Comparison of ENCODE assay signal across 9 cellular contexts in genomic region chr10:102712843-102713242, GRCh38. TPM values are rescaled to one million over a fixed set of nuclear protein-coding genes. Genes with fewer than 3 reads are reported as not detected.
A peak's percentile ranks its signal among the peaks of the same experiment; 100 is the strongest.
DNase-seq lines count a peak whose midpoint lies in the region; ATAC-seq, FAIRE-seq and TF ChIP-seq lines count a peak whose summit lies in the region.
"Had no signal": no experiment of that assay in that cellular context is flagged by ENCODE, and none has a peak within 500 bp of the region (broad histone marks: within the 10 kb centered on the region; RNA-seq: fewer than 3 reads in every experiment).

No MANE protein-coding gene starts in this region.

- no peak for ATAC-seq in esophagus mucosa

- H2BK12ac ChIP-seq in H1 (ENCODE audit: low read depth, low read length): no peak overlapping the region

- H3K9me3 ChIP-seq in DOHH2 (ENCODE audit: control insufficient read depth, insufficient read depth, low read length): no peaks in the 10 kb centered on the region
- no peaks in the 10 kb centered on the region for H3K9me3 ChIP-seq in OCI-LY3 (ENCODE audit: insufficient read depth, low read length)
- H3K9me3 ChIP-seq in H1 (ENCODE audit: insufficient read depth in 2 of 2, low read depth in 1 of 2, low read length in 1 of 2): no peaks in the 10 kb centered on the region
- H3K9me3 ChIP-seq in osteoblast (ENCODE audit: low read depth, low read length): no peaks in the 10 kb centered on the region

- peaks cover 25% of the 10 kb centered on the region for H3K36me3 ChIP-seq in DOHH2 (ENCODE audit: control insufficient read depth, low read length)
- peaks cover 6% of the 10 kb centered on the region for H3K36me3 ChIP-seq in OCI-LY3 (replicated peaks; ENCODE audit: low read depth, low read length)
- H3K36me3 ChIP-seq in H1 (ENCODE audit: control insufficient read depth in 2 of 4, insufficient read depth in 4 of 4, low read length in 3 of 4): peaks cover 0 to 7% (median 1%) of the 10 kb centered on the region in 4 experiments; a peak in 4 of 8 replicates
- no peaks in the 10 kb centered on the region for H3K36me3 ChIP-seq in osteoblast (ENCODE audit: insufficient read depth, low read length)

- no peak overlapping the region for H2BK20ac ChIP-seq in H1 (ENCODE audit: low read length)

- 76% methylated on average over 1 of the region's 1 CpG; no CpG with 5 or more reads in 1 of the 2 experiments for WGBS in H1 (ENCODE audit: extremely low coverage in 1 of 2, insufficient coverage in 1 of 2, insufficient read length in 1 of 2, insufficient replicate concordance in 2 of 2, low coverage in 1 of 2, low lambda C conversion rate in 2 of 2, missing lambda C conversion rate in 1 of 2), 2 experiments

- H3K14ac ChIP-seq in H1 (ENCODE audit: insufficient read length): no peak overlapping the region

- H4K20me1 ChIP-seq in DOHH2 (ENCODE audit: control insufficient read depth, insufficient read depth, low read depth, low read length) (no peaks in the 10 kb centered on the region), OCI-LY3 (ENCODE audit: insufficient read depth, low read length) (no peaks in the 10 kb centered on the region), H1 (replicated peaks in 1 of 2; ENCODE audit: control insufficient read depth in 1 of 2, insufficient read depth in 2 of 2, low read length in 2 of 2) (peaks cover 0 to 10% of the 10 kb centered on the region in 2 experiments), osteoblast (ENCODE audit: insufficient read depth, low read length) (no peaks in the 10 kb centered on the region)

- H2BK5ac ChIP-seq in H1 (ENCODE audit: low read depth, low read length): no peak overlapping the region

- no peaks in the 10 kb centered on the region for H3K27me3 ChIP-seq in DOHH2 (ENCODE audit: control insufficient read depth, low read length)
- H3K27me3 ChIP-seq in OCI-LY3 (ENCODE audit: low read depth, low read length): no peaks in the 10 kb centered on the region
- no peaks in the 10 kb centered on the region for H3K27me3 ChIP-seq in H1 (replicated peaks in 1 of 4; ENCODE audit: control insufficient read depth in 3 of 4, extremely low read depth in 1 of 4, insufficient read depth in 3 of 4, low read length in 3 of 4)
- no peaks in the 10 kb centered on the region for H3K27me3 ChIP-seq in osteoblast (ENCODE audit: insufficient read depth, low read length)

- FAIRE-seq in H1 (lab: Jason Lieb, UNC): no peak

- peaks cover 89% of the 10 kb centered on the region for H3K79me2 ChIP-seq in DOHH2 (ENCODE audit: control insufficient read depth, low read length)
- peaks cover 75% of the 10 kb centered on the region for H3K79me2 ChIP-seq in OCI-LY3 (ENCODE audit: low read length)
- H3K79me2 ChIP-seq in H1 (ENCODE audit: control insufficient read depth in 1 of 2, insufficient read depth in 2 of 2, low read length in 2 of 2): peaks cover 0 to 70% of the 10 kb centered on the region in 2 experiments; a peak in 2 of 4 replicates
- H3K79me2 ChIP-seq in osteoblast (ENCODE audit: insufficient read depth, low read length): peaks cover 65% of the 10 kb centered on the region

- H3K18ac ChIP-seq in H1 (ENCODE audit: extremely low read depth, low read length): no peak overlapping the region

- no peak overlapping the region for H4K5ac ChIP-seq in H1 (ENCODE audit: insufficient read length, low read depth, low read length)

- TF ChIP-seq CTCF in DOHH2 (IDR thresholded peaks at IDR 0.05; ENCODE audit: low read depth, low read length, poor library complexity, severe bottlenecking) (no peak), OCI-LY3 (IDR thresholded peaks at IDR 0.05; ENCODE audit: low read depth, low read length) (no peak), H1 (IDR thresholded peaks at IDR 0.05; ENCODE audit: control extremely low read depth in 1 of 3, insufficient read depth in 1 of 3, low read depth in 1 of 3, low read length in 3 of 3) (no peak), osteoblast (IDR thresholded peaks at IDR 0.05; ENCODE audit: extremely low read depth, low read depth, low read length) (no peak)

- H3K9ac ChIP-seq in OCI-LY3 (ENCODE audit: low read length) (peak overlapping the region; percentile 73), H1 (replicated peaks in 1 of 4; ENCODE audit: extremely low read depth in 1 of 4, low read depth in 3 of 4, low read length in 3 of 4) (no peak overlapping the region; a peak in 2 of 7 replicates)

- CTCF ChIA-PET in H1 (lab: Charles Lee; ENCODE audit: partially characterized antibody): interaction anchor here (0.8 to 2.1 kb wide), 9 partner anchors 9 to 210 kb away, joined by 3 to 10 read pairs (median 5); partner anchors contain the start of genes ACTR1A and SUFU

- H2AFZ ChIP-seq in OCI-LY3 (ENCODE audit: low read depth, low read length): no peak overlapping the region
- H2AFZ ChIP-seq in H1 (ENCODE audit: low read length): no peak overlapping the region
- H2AFZ ChIP-seq in osteoblast (ENCODE audit: low read length): no peak overlapping the region

- no peak overlapping the region for H3K4ac ChIP-seq in H1 (replicated peaks; ENCODE audit: insufficient read length, low read depth, low read length)

- H3F3A ChIP-seq in DOHH2 (ENCODE audit: control insufficient read depth, insufficient read depth): peaks cover 13% of the 10 kb centered on the region

- H3K4me3 ChIP-seq in DOHH2 (ENCODE audit: low read length) (peak overlapping the region; percentile 77), OCI-LY3 (ENCODE audit: low read length) (peak overlapping the region; percentile 91), H1 (ENCODE audit: extremely low read depth in 1 of 4, insufficient read depth in 2 of 4, low read depth in 3 of 4, low read length in 4 of 4) (peak overlapping the region; percentile 85 to 96 (median 92)), osteoblast (ENCODE audit: insufficient read depth, low read length) (peak overlapping the region; percentile 89)

- no peaks in the 10 kb centered on the region for H3K9me2 ChIP-seq in DOHH2 (replicated peaks; ENCODE audit: control insufficient read depth, low read length)

- peaks cover 8% of the 10 kb centered on the region; the same call in 1 of the 2 replicates for H3K23me2 ChIP-seq in H1 (ENCODE audit: low read depth, low read length)

- no peak for TF ChIP-seq POLR2A in H1 (IDR thresholded peaks at IDR 0.05; ENCODE audit: control extremely low read depth in 1 of 2, low read depth in 2 of 2, low read length in 2 of 2)

- no peak overlapping the region for H4K91ac ChIP-seq in H1 (replicated peaks; ENCODE audit: insufficient read length, low read length)

- no peak for TF ChIP-seq EP300 in H1 (IDR thresholded peaks at IDR 0.05; ENCODE audit: borderline replicate concordance in 1 of 2, low read depth in 2 of 2, low read length in 2 of 2)

- H3K4me1 ChIP-seq in DOHH2 (ENCODE audit: control insufficient read depth, low read length) (peaks cover 50% of the 10 kb centered on the region), OCI-LY3 (ENCODE audit: low read length) (peaks cover 26% of the 10 kb centered on the region), H1 (replicated peaks in 1 of 4; ENCODE audit: control insufficient read depth in 3 of 4, insufficient read depth in 4 of 4, low read length in 3 of 4) (peaks cover 0 to 15% (median 7%) of the 10 kb centered on the region in 4 experiments; a peak in 5 of 7 replicates), osteoblast (ENCODE audit: insufficient read depth, low read length) (peaks cover 23% of the 10 kb centered on the region)

- no peak overlapping the region for H3K56ac ChIP-seq in H1 (replicated peaks; ENCODE audit: insufficient read length, low read depth, low read length)

- POLR2A ChIA-PET in H1 (lab: Charles Lee; ENCODE audit: partially characterized antibody): interaction anchor here (0.7 to 7.3 kb wide), 9 partner anchors 12 to 223 kb away, joined by 3 to 53 read pairs (median 13); partner anchors contain the start of gene AS3MT

- H3K27ac ChIP-seq in DOHH2 (ENCODE audit: low read depth, low read length): peak overlapping the region; percentile 88
- peak overlapping the region; percentile 92 for H3K27ac ChIP-seq in OCI-LY3 (ENCODE audit: low read length)
- H3K27ac ChIP-seq in H1 (ENCODE audit: low read depth, low read length): no peak overlapping the region
- H3K27ac ChIP-seq in osteoblast (ENCODE audit: low read depth, low read length): peak overlapping the region; percentile 93

- H2BK15ac ChIP-seq in H1 (ENCODE audit: low read length): no peak overlapping the region

- H3K23ac ChIP-seq in H1 (ENCODE audit: insufficient read length): no peak overlapping the region

- H3K4me2 ChIP-seq in DOHH2 (ENCODE audit: low read length) (peak overlapping the region; percentile 84), OCI-LY3 (ENCODE audit: low read length) (peak overlapping the region; percentile 93), H1 (ENCODE audit: insufficient read depth in 1 of 2, low read depth in 2 of 2, low read length in 2 of 2) (peak overlapping the region; percentile 78 to 79; a peak in 3 of 4 replicates), osteoblast (ENCODE audit: insufficient read depth, low read length) (peak overlapping the region; percentile 78)

- no peak for TF ChIP-seq RAD21 in H1 (IDR thresholded peaks at IDR 0.05 in 1 of 2, conservative IDR thresholded peaks at IDR 0.05 in 1 of 2; ENCODE audit: low read depth in 2 of 2, low read length in 2 of 2)

- DNase-seq in H1 (ENCODE audit: low read depth in 1 of 2, low spot score in 2 of 2) (no peak), osteoblast (ENCODE audit: insufficient read length, low spot score, missing footprints) (no peak), NCI-H526 treated with DMSO at 0.1 percent for 48 hours (lab: John Stamatoyannopoulos, UW) (no peak), C1 segment of cervical spinal cord (lab: John Stamatoyannopoulos, UW) (no peak), EL (no peak)
- DNase-seq: NCI-H226 had no signal

- no peak overlapping the region for H2AK5ac ChIP-seq in H1 (ENCODE audit: low read depth, low read length)

- no peaks in the 10 kb centered on the region; the same call in 1 of the 2 replicates for H3K79me1 ChIP-seq in H1 (ENCODE audit: low read depth, low read length)

- no peak overlapping the region for H2BK120ac ChIP-seq in H1 (replicated peaks; ENCODE audit: low read depth, low read length)

- no peak overlapping the region for H4K8ac ChIP-seq in H1 (ENCODE audit: extremely low read depth, insufficient read depth, low read length)

RNA-seq across cellular contexts. Expression of gene ARL3, which starts 1.4 kb away (rescaled TPM):
- total RNA-seq in H1 (2021; fragmentation: NEBNext Ultra II Directional; extraction: Animal tissue kit (Norgen Biotek cat#: 25700)): 15.3 and 16.2 TPM in 2 replicates
- polyA plus RNA-seq in H1 (2011; rRNA removed): 5.3 and 8.8 TPM in 2 replicates
- polyA plus RNA-seq in H1 (2011; cell fraction: cytosol; rRNA removed): 10.7 TPM
- polyA plus RNA-seq in H1 (2011; cell fraction: nucleus; rRNA removed): 4.1 TPM
- polyA plus RNA-seq in H1 (2012, experiment 1 of 2): 17.5 to 21.4 TPM (median 19.0 TPM) in 4 replicates
- 10.8 TPM for polyA plus RNA-seq in H1 (2012, experiment 2 of 2)
- 16.6 TPM for polyA plus RNA-seq in H1 (2013, experiment 1 of 2)
- 18.0 TPM for polyA plus RNA-seq in H1 (2013, experiment 2 of 2)
- 4.5 and 5.0 TPM in 2 replicates for polyA minus RNA-seq in H1 (2011; rRNA and poly(A)+ RNA removed)
- polyA minus RNA-seq in H1 (2011; cell fraction: cytosol; rRNA and poly(A)+ RNA removed): 4.0 TPM
- polyA minus RNA-seq in H1 (2011; cell fraction: nucleus; rRNA and poly(A)+ RNA removed): 3.0 TPM
- total RNA-seq in osteoblast (5.3 and 5.8 TPM in 2 replicates), esophagus mucosa (3.3 TPM)

RNA-seq across cellular contexts. Expression of gene SFXN2, which starts 1.6 kb away (rescaled TPM):
- total RNA-seq in H1 (2021; fragmentation: NEBNext Ultra II Directional; extraction: Animal tissue kit (Norgen Biotek cat#: 25700)): 20.5 TPM in 2 replicates
- 23.5 and 29.3 TPM in 2 replicates for polyA plus RNA-seq in H1 (2011; rRNA removed)
- polyA plus RNA-seq in H1 (2011; cell fraction: cytosol; rRNA removed): 23.5 TPM
- 34.5 TPM for polyA plus RNA-seq in H1 (2011; cell fraction: nucleus; rRNA removed)
- polyA plus RNA-seq in H1 (2012, experiment 1 of 2): 18.9 to 21.4 TPM (median 20.7 TPM) in 4 replicates
- 20.1 TPM for polyA plus RNA-seq in H1 (2012, experiment 2 of 2)
- 10.6 TPM for polyA plus RNA-seq in H1 (2013, experiment 1 of 2)
- polyA plus RNA-seq in H1 (2013, experiment 2 of 2): 9.8 TPM
- polyA minus RNA-seq in H1 (2011; rRNA and poly(A)+ RNA removed): 58.2 and 63.8 TPM in 2 replicates
- 17.2 TPM for polyA minus RNA-seq in H1 (2011; cell fraction: cytosol; rRNA and poly(A)+ RNA removed)
- polyA minus RNA-seq in H1 (2011; cell fraction: nucleus; rRNA and poly(A)+ RNA removed): 50.5 TPM
- total RNA-seq in osteoblast (2.9 and 3.6 TPM in 2 replicates), esophagus mucosa (10.6 TPM)

RNA-seq across cellular contexts. Expression of gene WBP1L, which starts 30.9 kb away (rescaled TPM):
- 26.2 and 26.6 TPM in 2 replicates for total RNA-seq in H1 (2021; fragmentation: NEBNext Ultra II Directional; extraction: Animal tissue kit (Norgen Biotek cat#: 25700))
- polyA plus RNA-seq in H1 (2011; rRNA removed): 29.9 and 37.0 TPM in 2 replicates
- polyA plus RNA-seq in H1 (2011; cell fraction: cytosol; rRNA removed): 24.6 TPM
- 27.2 TPM for polyA plus RNA-seq in H1 (2011; cell fraction: nucleus; rRNA removed)
- polyA plus RNA-seq in H1 (2012, experiment 1 of 2): 14.7 to 20.7 TPM (median 20.2 TPM) in 4 replicates
- 19.6 TPM for polyA plus RNA-seq in H1 (2012, experiment 2 of 2)
- 24.7 TPM for polyA plus RNA-seq in H1 (2013, experiment 1 of 2)
- 25.2 TPM for polyA plus RNA-seq in H1 (2013, experiment 2 of 2)
- 33.2 and 39.3 TPM in 2 replicates for polyA minus RNA-seq in H1 (2011; rRNA and poly(A)+ RNA removed)
- 23.0 TPM for polyA minus RNA-seq in H1 (2011; cell fraction: cytosol; rRNA and poly(A)+ RNA removed)
- 16.1 TPM for polyA minus RNA-seq in H1 (2011; cell fraction: nucleus; rRNA and poly(A)+ RNA removed)
- total RNA-seq in osteoblast: 76.4 and 85.5 TPM in 2 replicates
- 19.6 TPM for total RNA-seq in esophagus mucosa
